Comparison of ENCODE assay signal across 8 cellular contexts in the genomic region with DNA sequence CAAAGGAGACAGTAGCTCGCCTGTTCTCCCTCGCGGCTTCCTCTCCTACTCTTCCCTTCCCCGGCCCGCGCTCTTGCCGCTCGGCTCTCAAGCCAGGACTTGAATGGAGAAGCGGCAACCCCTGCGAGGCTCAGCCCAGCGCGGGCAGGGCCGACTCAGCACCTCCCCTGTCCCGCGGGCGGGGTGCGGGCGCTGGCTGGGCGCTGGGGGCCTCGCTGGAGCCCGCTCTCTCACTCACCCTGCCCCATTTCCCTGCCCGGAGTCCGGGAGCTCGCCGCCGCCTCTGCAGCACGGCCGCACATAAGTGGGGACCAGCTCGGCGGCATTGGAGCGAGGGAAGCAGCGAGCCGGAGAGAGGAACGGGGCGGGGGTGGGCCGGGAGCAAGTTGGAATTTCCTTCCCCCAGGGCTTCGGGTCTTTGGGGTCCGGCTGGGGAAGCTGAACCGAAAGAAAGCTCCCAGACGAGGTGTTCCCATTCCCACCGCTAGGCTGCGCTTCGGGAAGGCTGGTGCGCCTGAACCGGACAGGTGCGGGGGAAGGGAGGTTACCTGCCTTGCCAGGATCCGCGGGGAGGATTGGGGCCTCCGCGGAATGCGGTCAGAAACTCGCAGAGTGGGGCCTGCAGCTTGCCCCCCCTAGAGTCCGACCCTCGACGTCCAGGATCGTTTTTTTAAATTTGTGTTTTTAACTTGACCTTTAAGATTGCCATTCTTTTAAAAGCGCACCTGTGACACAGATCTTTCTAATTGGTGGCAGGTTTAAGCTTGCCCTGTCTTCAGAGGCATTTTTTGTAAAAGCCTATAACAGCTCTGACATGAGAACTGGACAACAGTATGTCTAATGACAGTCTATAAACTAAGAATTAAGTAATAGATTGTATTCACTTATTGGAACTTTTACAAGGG. TPM values are rescaled to one million over a fixed set of nuclear protein-coding genes. Genes with fewer than 3 reads are reported as not detected.
DNase-seq lines count a peak whose midpoint lies in the region; ATAC-seq and TF ChIP-seq lines count a peak whose summit lies in the region.

A gene with protein sequence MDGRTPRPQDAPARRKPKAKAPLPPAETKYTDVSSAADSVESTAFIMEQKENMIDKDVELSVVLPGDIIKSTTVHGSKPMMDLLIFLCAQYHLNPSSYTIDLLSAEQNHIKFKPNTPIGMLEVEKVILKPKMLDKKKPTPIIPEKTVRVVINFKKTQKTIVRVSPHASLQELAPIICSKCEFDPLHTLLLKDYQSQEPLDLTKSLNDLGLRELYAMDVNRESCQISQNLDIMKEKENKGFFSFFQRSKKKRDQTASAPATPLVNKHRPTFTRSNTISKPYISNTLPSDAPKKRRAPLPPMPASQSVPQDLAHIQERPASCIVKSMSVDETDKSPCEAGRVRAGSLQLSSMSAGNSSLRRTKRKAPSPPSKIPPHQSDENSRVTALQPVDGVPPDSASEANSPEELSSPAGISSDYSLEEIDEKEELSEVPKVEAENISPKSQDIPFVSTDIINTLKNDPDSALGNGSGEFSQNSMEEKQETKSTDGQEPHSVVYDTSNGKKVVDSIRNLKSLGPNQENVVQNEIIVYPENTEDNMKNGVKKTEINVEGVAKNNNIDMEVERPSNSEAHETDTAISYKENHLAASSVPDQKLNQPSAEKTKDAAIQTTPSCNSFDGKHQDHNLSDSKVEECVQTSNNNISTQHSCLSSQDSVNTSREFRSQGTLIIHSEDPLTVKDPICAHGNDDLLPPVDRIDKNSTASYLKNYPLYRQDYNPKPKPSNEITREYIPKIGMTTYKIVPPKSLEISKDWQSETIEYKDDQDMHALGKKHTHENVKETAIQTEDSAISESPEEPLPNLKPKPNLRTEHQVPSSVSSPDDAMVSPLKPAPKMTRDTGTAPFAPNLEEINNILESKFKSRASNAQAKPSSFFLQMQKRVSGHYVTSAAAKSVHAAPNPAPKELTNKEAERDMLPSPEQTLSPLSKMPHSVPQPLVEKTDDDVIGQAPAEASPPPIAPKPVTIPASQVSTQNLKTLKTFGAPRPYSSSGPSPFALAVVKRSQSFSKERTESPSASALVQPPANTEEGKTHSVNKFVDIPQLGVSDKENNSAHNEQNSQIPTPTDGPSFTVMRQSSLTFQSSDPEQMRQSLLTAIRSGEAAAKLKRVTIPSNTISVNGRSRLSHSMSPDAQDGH (minus strand): TSS at position 105 of the 905 bp plus-strand sequence. CDS start 627 bp downstream, outside the sequence.

- TF ChIP-seq POLR2A in gastroesophageal sphincter (IDR thresholded peaks at IDR 0.05), result peak in 1 of 2 donors; percentile 0

- 0 to 3% methylated on average over 7 to 8 of the region's 57 CpGs for WGBS in gastroesophageal sphincter (ENCODE audit: low coverage in 1 of 2), 2 donors
- WGBS in urinary bladder, result under 1% methylated on average over 57 of the region's 57 CpGs

- H3K27me3 Mint-ChIP-seq in CD14-positive monocyte (ENCODE audit: low read depth in 3 of 3) (peaks cover 17 to 29% (median 22%) of the 10 kb centered on the region in 3 donors), nephron progenitor cell (ENCODE audit: low read depth, poor library complexity) (peaks cover 48% of the 10 kb centered on the region)

- H3K9me3 ChIP-seq in gastroesophageal sphincter, result no peaks in the 10 kb centered on the region

- peak within 1 kb of the TSS; percentile 91 to 98 (median 95) for H3K27ac ChIP-seq in gastroesophageal sphincter
- peak within 1 kb of the TSS; percentile 81 for H3K27ac ChIP-seq in urinary bladder (ENCODE audit: low read depth)

- intact Hi-C loops in CD14-positive monocyte (cut with micrococcal nuclease), result no loop called here

- H3K27me3 ChIP-seq in gastroesophageal sphincter, result no peaks in the 10 kb centered on the region

- H3K27ac Mint-ChIP-seq in CD14-positive monocyte (peak within 1 kb of the TSS in 4 of 7 donors; percentile 31 to 78 (median 41)), nephron progenitor cell (no peak within 1 kb of the TSS)

- DNase-seq in CD14-positive monocyte (ENCODE audit: low spot score), result peak; percentile 65
- DNase-seq in NCI-H748 (lab: John Stamatoyannopoulos, UW; ENCODE audit: unreplicated experiment), result peak; percentile 92
- DNase-seq in activated naive CD4-positive, alpha-beta T cell treated with Interleukin-2 at 50 U/mL for 16 hours, result peak; percentile 8
- peak; percentile 84 for DNase-seq in nephron progenitor cell

- H3K9me3 Mint-ChIP-seq in CD14-positive monocyte (peaks cover 0 to 8% (median 0%) of the 10 kb centered on the region in 7 donors), nephron progenitor cell (no peaks in the 10 kb centered on the region)

- peaks cover 16% of the 10 kb centered on the region for H3K4me1 Mint-ChIP-seq in CD14-positive monocyte
- peaks cover 9% of the 10 kb centered on the region for H3K4me1 Mint-ChIP-seq in nephron progenitor cell

- H3K4me1 ChIP-seq in gastroesophageal sphincter (peaks cover 0 to 33% (median 3%) of the 10 kb centered on the region in 3 donors), urinary bladder (ENCODE audit: insufficient read depth) (no peaks in the 10 kb centered on the region)

- H3K4me3 ChIP-seq in gastroesophageal sphincter (peak within 1 kb of the TSS; percentile 90 to 94), urinary bladder (ENCODE audit: low read depth, low read length) (peak within 1 kb of the TSS; percentile 81)

- H3K36me3 ChIP-seq in gastroesophageal sphincter (no peaks in the 10 kb centered on the region), urinary bladder (ENCODE audit: insufficient read depth) (no peaks in the 10 kb centered on the region)

- TF ChIP-seq CTCF in CD14-positive monocyte (IDR thresholded peaks at IDR 0.05) (peak; percentile 64), gastroesophageal sphincter (IDR thresholded peaks at IDR 0.05) (peak; percentile 88 to 92 (median 89)), nephron progenitor cell (IDR thresholded peaks at IDR 0.05) (peak; percentile 79)

- peak within 1 kb of the TSS; percentile 90 to 96 for H3K4me3 Mint-ChIP-seq in CD14-positive monocyte
- H3K4me3 Mint-ChIP-seq in nephron progenitor cell, result peak within 1 kb of the TSS; percentile 83

- peaks cover 2 to 6% of the 10 kb centered on the region in 2 donors for H3K36me3 Mint-ChIP-seq in CD14-positive monocyte
- H3K36me3 Mint-ChIP-seq in nephron progenitor cell (ENCODE audit: low read depth), result no peaks in the 10 kb centered on the region

- peak; percentile 52 for ATAC-seq in GM19043 (IDR thresholded peaks at IDR 0.05; ENCODE audit: low read depth, unreplicated experiment)
- peak; percentile 72 for ATAC-seq in HG03175 (IDR thresholded peaks at IDR 0.05; ENCODE audit: unreplicated experiment)
- ATAC-seq in gastroesophageal sphincter, result peak; percentile 84

- TF ChIP-seq EP300 in gastroesophageal sphincter (IDR thresholded peaks at IDR 0.05), result no peak

RNA-seq across cellular contexts. Expression of the gene that starts here (rescaled TPM):
- under 1 TPM; 0.18 to 0.54 TPM for polyA plus RNA-seq in CD14-positive monocyte
- 10 to 100 TPM; 25.7 to 71.6 (median 56.6) TPM for total RNA-seq in gastroesophageal sphincter
- total RNA-seq in urinary bladder, result 51.8 TPM
- polyA plus RNA-seq in urinary bladder, result 12.9 TPM

Comparison
In these comparisons a context has a peak if more than half of its experiments do, and no peak if none do; other contexts are left out.
1. Peak in every context shown above with its lines: DNase-seq, ATAC-seq, H3K4me3 ChIP-seq and H3K27ac ChIP-seq.
2. Peak in DNase-seq in CD14-positive monocyte; RNA of the gene not detected or under 1 TPM.
3. DNase-seq: peak in every context shown above with its lines; median percentile 92 in NCI-H748; 84 in nephron progenitor cell; 65 in CD14-positive monocyte; 8 in activated naive CD4-positive, alpha-beta T cell treated with Interleukin-2 at 50 U/mL for 16 hours.